20 cellular contexts compared by ENCODE assay signal in the genomic region with DNA sequence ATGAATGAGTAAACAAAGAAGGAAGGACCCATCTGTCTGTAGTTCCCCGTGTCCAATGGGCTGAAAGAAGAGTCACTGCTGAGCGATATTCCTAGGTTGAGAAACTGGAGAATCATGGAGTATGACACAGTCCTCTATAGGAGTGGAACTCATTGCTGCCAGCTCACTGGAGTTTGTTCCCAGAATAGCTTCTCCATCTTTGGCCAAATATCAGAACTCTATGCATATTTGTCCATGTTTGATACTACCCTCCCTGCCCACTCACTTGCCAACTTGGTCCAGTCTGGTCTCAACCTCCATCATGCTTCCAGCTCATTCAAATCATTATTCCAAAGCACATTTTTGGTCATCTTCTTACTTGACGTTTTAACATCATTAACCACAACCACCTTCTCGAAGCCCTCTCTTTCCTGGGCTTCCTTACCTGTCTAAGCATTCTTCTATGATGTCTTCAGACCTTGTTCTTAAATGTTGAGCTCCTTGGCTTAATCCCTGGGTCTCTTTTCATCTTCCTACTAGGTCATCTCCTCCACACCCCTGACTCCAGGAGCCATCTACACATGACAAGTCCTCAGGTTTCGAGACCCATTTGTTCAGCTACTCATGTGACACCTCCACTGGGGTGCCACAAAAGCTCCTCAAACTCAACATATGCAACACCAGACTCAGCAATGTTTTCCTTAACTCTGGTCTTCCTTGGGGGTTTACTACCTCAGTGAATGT.
"Had no signal": no experiment of that assay in that cellular context is flagged by ENCODE, and none has a peak within 500 bp of the region (broad histone marks: within the 10 kb centered on the region; RNA-seq: fewer than 3 reads in every experiment).

No MANE protein-coding gene starts in this region.

- H3K9me3 ChIP-seq: SJSA1, SK-N-SH had no signal

- H3K4me3 ChIP-seq: SJSA1 had no signal

- H3K36me3 ChIP-seq: SJSA1 had no signal

- H3K27me3 ChIP-seq: SJSA1 had no signal

- H3K4me1 ChIP-seq: SJSA1 had no signal

- DNase-seq: KBM-7, NCI-H1092, NCI-H1105 treated with DMSO at 0.1 percent for 48 hours, NCI-H1417 treated with DMSO at 0.1 percent for 48 hours, NCI-H146, NCI-H1694 treated with DMSO at 0.1 percent for 48 hours, NCI-H1930, NCI-H2081, NCI-H2107, NCI-H2227 treated with DMSO at 0.1 percent for 48 hours, NCI-H524, NCI-H526 treated with DMSO at 0.1 percent for 48 hours, NCI-H748 treated with DMSO at 0.1 percent for 48 hours, PC-3, SHP77 treated with DMSO at 0.1 percent for 48 hours, SK-N-SH, SW 1271, T-cell had no signal

- ATAC-seq: Panc1, PC-3, T-cell had no signal
